ENCODE assay signal across 15 cellular contexts in genomic region chr3:11212301-11212613, GRCh38. TPM values are rescaled to one million over a fixed set of nuclear protein-coding genes. Genes with fewer than 3 reads are reported as not detected.
A peak's percentile ranks its signal among the peaks of the same experiment; 100 is the strongest.
DNase-seq lines count a peak whose midpoint lies in the region; ATAC-seq and TF ChIP-seq lines count a peak whose summit lies in the region.
"Had no signal": no experiment of that assay in that cellular context is flagged by ENCODE, and none has a peak within 500 bp of the region (broad histone marks: within the 10 kb centered on the region; RNA-seq: fewer than 3 reads in every experiment).

No MANE protein-coding gene starts in this region.

- H3K27ac ChIP-seq in SK-N-SH (ENCODE audit: low read depth in 2 of 2, low read length in 1 of 2) (peak overlapping the region; percentile 80 to 97; a peak in 3 of 4 replicates), sigmoid colon (peak overlapping the region in 3 of 4 donors; percentile 75 to 91 (median 80))
- H3K27ac ChIP-seq: BLaER1, parathyroid adenoma had no signal

- no peaks in the 10 kb centered on the region for H3K9me2 ChIP-seq in SK-N-SH

- H3F3A ChIP-seq in SK-N-SH (replicated peaks; ENCODE audit: insufficient read depth): peaks cover 34% of the 10 kb centered on the region

- TF ChIP-seq POLR2A in sigmoid colon (IDR thresholded peaks at IDR 0.05): no peak

- CTCF ChIA-PET in SK-N-SH (lab: Yijun Ruan, JAX): interaction anchor here (0.6 to 1.8 kb wide), 2 partner anchors 57 to 65 kb away, joined by 3 to 5 read pairs; no protein-coding TSS in a partner anchor

- peaks cover 91% of the 10 kb centered on the region for H3K79me2 ChIP-seq in SK-N-SH (ENCODE audit: insufficient read depth)
- H3K79me2 ChIP-seq: parathyroid adenoma had no signal

- H3K9me3 ChIP-seq in SK-N-SH (no peaks in the 10 kb centered on the region), sigmoid colon (no peaks in the 10 kb centered on the region)
- H3K9me3 ChIP-seq: BLaER1 had no signal

- H3K4me3 ChIP-seq in SK-N-SH (ENCODE audit: low read depth in 2 of 2, low read length in 1 of 2): no peak overlapping the region; a peak in 2 of 4 replicates
- H3K4me3 ChIP-seq in fibroblast of mammary gland (ENCODE audit: control insufficient read depth, low read depth, low read length): no peak overlapping the region
- H3K4me3 ChIP-seq in sigmoid colon: no peak overlapping the region
- H3K4me3 ChIP-seq: BLaER1 had no signal

- intact Hi-C loops in sigmoid colon (cut with DNase I) (loop anchor here (5.0 kb wide), 2 partner anchors 55 to 115 kb away; no protein-coding TSS in a partner anchor), Right ventricle myocardium inferior (cut with DNase I) (no loop called here)

- H3K36me3 ChIP-seq in SK-N-SH (replicated peaks in 1 of 2; ENCODE audit: control insufficient read depth in 1 of 2, insufficient read depth in 2 of 2, low read length in 1 of 2): peaks cover 0 to 5% of the 10 kb centered on the region in 2 experiments
- no peaks in the 10 kb centered on the region for H3K36me3 ChIP-seq in sigmoid colon
- H3K36me3 ChIP-seq: BLaER1 had no signal

- H2AFZ ChIP-seq in SK-N-SH (ENCODE audit: low read depth): no peak overlapping the region
- H2AFZ ChIP-seq: parathyroid adenoma had no signal

- H3K4me1 ChIP-seq in SK-N-SH (ENCODE audit: control insufficient read depth in 1 of 2, insufficient read depth in 2 of 2, low read depth in 1 of 2, low read length in 1 of 2): peaks cover 2 to 16% of the 10 kb centered on the region in 2 experiments; a peak in 2 of 4 replicates
- H3K4me1 ChIP-seq in sigmoid colon: peaks cover 0 to 59% (median 45%) of the 10 kb centered on the region in 4 donors
- H3K4me1 ChIP-seq: parathyroid adenoma had no signal

- TF ChIP-seq CTCF in SK-N-SH (IDR thresholded peaks at IDR 0.05): no peak
- TF ChIP-seq CTCF in fibroblast of mammary gland (conservative IDR thresholded peaks at IDR 0.05; ENCODE audit: control insufficient read depth, insufficient read depth, low read depth, low read length): no peak
- no peak for TF ChIP-seq CTCF in sigmoid colon (IDR thresholded peaks at IDR 0.05)

- no peak for TF ChIP-seq EP300 in SK-N-SH (IDR thresholded peaks at IDR 0.05; ENCODE audit: borderline replicate concordance in 1 of 2, low read depth in 1 of 2, low read length in 1 of 2)
- TF ChIP-seq EP300 in sigmoid colon (IDR thresholded peaks at IDR 0.05): no peak

- H3K27me3 ChIP-seq in SK-N-SH (ENCODE audit: insufficient read depth): no peaks in the 10 kb centered on the region
- no peaks in the 10 kb centered on the region for H3K27me3 ChIP-seq in sigmoid colon
- H3K27me3 ChIP-seq: BLaER1 had no signal

- DNase-seq in EH (ENCODE audit: low read depth): peak; percentile 87
- DNase-seq in SK-N-SH: no peak
- peak; percentile 72 for DNase-seq in fibroblast of mammary gland (ENCODE audit: low read depth)
- peak; percentile 40 for DNase-seq in sigmoid colon
- DNase-seq in activated T-cell treated with anti-CD3 and anti-CD28 coated beads for 4 hours: no peak
- DNase-seq in Right ventricle myocardium inferior (ENCODE audit: missing footprints): no peak
- DNase-seq in NCI-H2081 treated with DMSO at 0.1 percent for 48 hours (lab: John Stamatoyannopoulos, UW): no peak
- DNase-seq: DND-41, T-helper 2 cell had no signal

- no peaks in the 10 kb centered on the region for H4K20me1 ChIP-seq in SK-N-SH (ENCODE audit: insufficient read depth)
- H4K20me1 ChIP-seq: BLaER1 had no signal

- ATAC-seq in HG03108 (IDR thresholded peaks at IDR 0.05; ENCODE audit: unreplicated experiment): no peak
- no peak for ATAC-seq in Right ventricle myocardium inferior
- ATAC-seq: activated T-helper 17 cell treated with anti-CD3 and anti-CD28 coated beads, Interleukin-2, amount 50 U/mL, for 72 hours had no signal

- peak overlapping the region; percentile 81 for H3K4me2 ChIP-seq in SK-N-SH
- H3K4me2 ChIP-seq: BLaER1 had no signal

- WGBS in SK-N-SH (ENCODE audit: low lambda C conversion rate): 31% methylated on average over 3 of the region's 3 CpGs
- 67 to 73% methylated on average over 3 of the region's 3 CpGs for WGBS in sigmoid colon, 2 donors

- POLR2A ChIA-PET in SK-N-SH (lab: Yijun Ruan, JAX): no interaction called here

- H3K9ac ChIP-seq in SK-N-SH: peak overlapping the region; percentile 66; the same call in 1 of the 2 replicates
- H3K9ac ChIP-seq: BLaER1, parathyroid adenoma had no signal

- no peak for TF ChIP-seq RAD21 in SK-N-SH (IDR thresholded peaks at IDR 0.05; ENCODE audit: low read length)

TF ChIP-seq in SK-N-SH, 30 proteins besides CTCF, POLR2A, EP300 and RAD21:
- TF ChIP-seq TCF12 (IDR thresholded peaks at IDR 0.05) (peak; percentile 76), FOSL2 (IDR thresholded peaks at IDR 0.05; ENCODE audit: borderline replicate concordance, low read depth) (peak; percentile 80), ELF1 (IDR thresholded peaks at IDR 0.05) (no peak), NRF1 (IDR thresholded peaks at IDR 0.05; ENCODE audit: low read depth, low read length) (no peak), TAF1 (IDR thresholded peaks at IDR 0.05; ENCODE audit: borderline replicate concordance, low read depth, low read length) (no peak), JUND (IDR thresholded peaks at IDR 0.05) (peak; percentile 80), TEAD4 (IDR thresholded peaks at IDR 0.05; ENCODE audit: borderline replicate concordance, insufficient read depth) (0 out of 2 replicates have a peak, but pooled peaks have one; percentile 19), USF2 (IDR thresholded peaks at IDR 0.05; ENCODE audit: borderline replicate concordance, low read depth, low read length) (no peak), GATA2 (CRISPR knock-in tag; IDR thresholded peaks at IDR 0.05) (no peak)
- TF ChIP-seq, protein P1, sequence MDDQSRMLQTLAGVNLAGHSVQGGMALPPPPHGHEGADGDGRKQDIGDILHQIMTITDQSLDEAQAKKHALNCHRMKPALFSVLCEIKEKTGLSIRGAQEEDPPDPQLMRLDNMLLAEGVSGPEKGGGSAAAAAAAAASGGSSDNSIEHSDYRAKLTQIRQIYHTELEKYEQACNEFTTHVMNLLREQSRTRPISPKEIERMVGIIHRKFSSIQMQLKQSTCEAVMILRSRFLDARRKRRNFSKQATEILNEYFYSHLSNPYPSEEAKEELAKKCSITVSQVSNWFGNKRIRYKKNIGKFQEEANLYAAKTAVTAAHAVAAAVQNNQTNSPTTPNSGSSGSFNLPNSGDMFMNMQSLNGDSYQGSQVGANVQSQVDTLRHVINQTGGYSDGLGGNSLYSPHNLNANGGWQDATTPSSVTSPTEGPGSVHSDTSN (IDR thresholded peaks at IDR 0.05): peak; percentile 69
- TF ChIP-seq, protein P2, sequence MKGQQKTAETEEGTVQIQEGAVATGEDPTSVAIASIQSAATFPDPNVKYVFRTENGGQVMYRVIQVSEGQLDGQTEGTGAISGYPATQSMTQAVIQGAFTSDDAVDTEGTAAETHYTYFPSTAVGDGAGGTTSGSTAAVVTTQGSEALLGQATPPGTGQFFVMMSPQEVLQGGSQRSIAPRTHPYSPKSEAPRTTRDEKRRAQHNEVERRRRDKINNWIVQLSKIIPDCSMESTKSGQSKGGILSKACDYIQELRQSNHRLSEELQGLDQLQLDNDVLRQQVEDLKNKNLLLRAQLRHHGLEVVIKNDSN (IDR thresholded peaks at IDR 0.05; ENCODE audit: borderline replicate concordance, low read depth): no peak

RNA-seq across cellular contexts. Expression of gene HRH1, which starts 58.0 kb away (rescaled TPM):
- polyA plus RNA-seq in SK-N-SH (2012; rRNA removed): 6.2 and 7.7 TPM in 2 replicates
- polyA plus RNA-seq in SK-N-SH (2012; cell fraction: cytosol; rRNA removed): 6.9 and 7.3 TPM in 2 replicates
- polyA plus RNA-seq in SK-N-SH (2012; cell fraction: nucleus; rRNA removed): 3.6 and 7.6 TPM in 2 replicates
- total RNA-seq in sigmoid colon: 10 to 100 TPM in 1 of 4 donors, 1 to 10 TPM in 3; 3.9 to 57.3 (median 4.6) TPM
- 1 to 10 TPM; 1.8 to 8.3 (median 2.8) TPM for polyA plus RNA-seq in sigmoid colon
- 1.8 TPM for total RNA-seq in Right ventricle myocardium inferior
- total RNA-seq: H7, OCI-LY7 had no signal

RNA-seq across cellular contexts. Expression of gene ATG7, which starts 59.9 kb away (rescaled TPM):
- 29.5 and 44.5 TPM in 2 replicates for polyA plus RNA-seq in SK-N-SH (2012; rRNA removed)
- polyA plus RNA-seq in SK-N-SH (2012; cell fraction: cytosol; rRNA removed): 30.6 and 32.5 TPM in 2 replicates
- 56.7 and 62.5 TPM in 2 replicates for polyA plus RNA-seq in SK-N-SH (2012; cell fraction: nucleus; rRNA removed)
- total RNA-seq in sigmoid colon: 10 to 100 TPM; 34.8 to 62.9 (median 55.0) TPM
- 10 to 100 TPM; 12.5 to 18.1 (median 12.6) TPM for polyA plus RNA-seq in sigmoid colon
- 17.5 TPM for total RNA-seq in Right ventricle myocardium inferior

Comparison
In these comparisons a context has a peak if more than half of its experiments do, and no peak if none do; other contexts are left out.
1. DNase-seq: peak in EH (single experiment), fibroblast of mammary gland (single experiment) and sigmoid colon (single experiment); none in SK-N-SH (single experiment), activated T-cell treated with anti-CD3 and anti-CD28 coated beads for 4 hours (single experiment), Right ventricle myocardium inferior (single experiment) and NCI-H2081 treated with DMSO at 0.1 percent for 48 hours (single experiment).